In the genomic region with DNA sequence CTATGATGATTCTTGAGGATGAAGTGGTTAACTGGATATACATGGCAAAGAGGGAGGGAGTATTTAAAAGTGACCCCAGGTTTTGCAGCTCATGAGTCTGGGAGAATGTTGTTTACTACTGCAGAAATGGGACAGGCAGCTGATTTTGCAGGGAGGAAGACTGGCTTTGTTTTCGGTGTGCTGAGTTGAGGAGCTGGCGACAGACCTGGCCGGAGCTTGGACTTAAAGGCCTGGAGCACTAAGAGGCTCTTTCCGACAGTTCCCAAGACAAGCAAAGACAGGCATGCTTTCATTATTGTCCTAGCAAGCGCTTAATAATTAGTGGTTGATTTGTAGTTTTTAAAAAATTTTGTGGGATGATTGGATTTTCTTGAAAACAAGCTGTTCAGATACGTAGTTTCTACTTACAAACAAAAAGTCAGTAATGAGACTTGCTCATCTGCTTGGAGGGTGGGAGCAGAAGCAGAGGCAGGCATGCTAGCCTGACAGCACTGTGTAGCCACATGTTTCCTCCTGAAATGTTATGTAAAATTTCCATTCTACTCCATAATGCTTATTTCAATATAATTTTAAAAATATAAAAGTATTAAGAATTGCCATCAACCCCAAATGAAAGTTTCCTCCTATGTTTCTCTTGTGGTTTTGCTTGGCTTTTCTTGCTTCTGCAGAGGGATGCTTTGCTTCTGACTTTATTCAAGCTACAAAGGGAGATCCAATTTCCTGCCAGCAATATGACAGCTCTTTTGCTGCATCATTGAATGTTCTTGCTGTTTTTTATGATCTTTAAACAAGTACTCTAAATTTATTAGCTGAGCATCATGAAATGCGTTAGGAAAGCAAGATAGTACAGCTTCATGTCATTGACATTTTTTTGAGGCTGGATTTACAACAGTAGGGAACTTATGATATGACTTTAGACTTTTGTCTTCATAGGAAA, we compare ENCODE assay signal across 10 cellular contexts.
DNase-seq lines count a peak whose midpoint lies in the region; TF ChIP-seq lines count a peak whose summit lies in the region.
"Had no signal": no experiment of that assay in that cellular context is flagged by ENCODE, and none has a peak within 500 bp of the region (broad histone marks: within the 10 kb centered on the region; RNA-seq: fewer than 3 reads in every experiment).

No MANE protein-coding gene starts in this region.

- H3K9me3 Mint-ChIP-seq in activated T-helper 2 cell treated with anti-CD3 and anti-CD28 coated beads, Interferon-gamma antibody, Interleukin-2, Interleukin-4, amounts not matched to agents 10 μg/mL and 5 μg/mL and 100 μg/mL, durations not matched to agents 14 hours and 24 hours and 36 hours: no peaks in the 10 kb centered on the region
- H3K9me3 Mint-ChIP-seq: CD4-positive, alpha-beta memory T cell; naive B cell had no signal

- H3K4me1 ChIP-seq in HUES48 (ENCODE audit: control insufficient read depth, insufficient read depth, low read length): peaks cover 86% of the 10 kb centered on the region
- H3K4me1 ChIP-seq in mesodermal cell (ENCODE audit: control insufficient read depth, insufficient read depth, low read length, poor library complexity, severe bottlenecking): peaks cover 59% of the 10 kb centered on the region

- TF ChIP-seq CTCF in BJ (IDR thresholded peaks at IDR 0.05; ENCODE audit: insufficient read depth, low read depth, low read length) (no peak), choroid plexus epithelial cell (conservative IDR thresholded peaks at IDR 0.05; ENCODE audit: low read depth, low read length) (no peak), lower leg skin (IDR thresholded peaks at IDR 0.05) (no peak)

- no peak overlapping the region for H3K4me3 ChIP-seq in BJ (ENCODE audit: low read depth, low read length)
- no peak overlapping the region for H3K4me3 ChIP-seq in HUES48 (ENCODE audit: low read depth, low read length)
- no peak overlapping the region for H3K4me3 ChIP-seq in choroid plexus epithelial cell (ENCODE audit: low read depth, low read length)
- no peak overlapping the region for H3K4me3 ChIP-seq in mesodermal cell (ENCODE audit: extremely low read depth, insufficient read depth, low read length, poor library complexity, severe bottlenecking)
- no peak overlapping the region for H3K4me3 ChIP-seq in lower leg skin (ENCODE audit: low read depth, poor library complexity, severe bottlenecking)

- 61 to 69% methylated on average over 5 of the region's 7 CpGs for WGBS in mesodermal cell (ENCODE audit: insufficient coverage in 2 of 2), 2 experiments
- 30 to 40% methylated on average over 7 of the region's 7 CpGs for WGBS in lower leg skin, 2 donors

- H3K27me3 ChIP-seq in BJ (ENCODE audit: control insufficient read depth, insufficient read depth, low read length): no peaks in the 10 kb centered on the region
- H3K27me3 ChIP-seq in HUES48 (ENCODE audit: control insufficient read depth, insufficient read depth, low read length): no peaks in the 10 kb centered on the region

- peaks cover 4% of the 10 kb centered on the region for H3K36me3 Mint-ChIP-seq in activated T-helper 2 cell treated with anti-CD3 and anti-CD28 coated beads, Interferon-gamma antibody, Interleukin-2, Interleukin-4, amounts not matched to agents 10 μg/mL and 5 μg/mL and 100 μg/mL, durations not matched to agents 14 hours and 24 hours and 36 hours (ENCODE audit: low read depth)
- H3K36me3 Mint-ChIP-seq: CD4-positive, alpha-beta memory T cell; naive B cell had no signal

- H3K27ac ChIP-seq in HUES48 (ENCODE audit: low read depth, low read length): peak overlapping the region; percentile 14
- H3K27ac ChIP-seq in mesodermal cell (ENCODE audit: low read depth, low read length, severe bottlenecking): peak overlapping the region; percentile 38

- intact Hi-C loops in lower leg skin (cut with DNase I; ENCODE audit: low total_unique reads): no loop called here
- intact Hi-C loops in activated T-helper 2 cell treated with anti-CD3 and anti-CD28 coated beads, Interferon-gamma antibody, Interleukin-2, Interleukin-4, amounts not matched to agents 10 μg/mL and 5 μg/mL and 100 μg/mL, durations not matched to agents 14 hours and 24 hours and 36 hours (cut with micrococcal nuclease): no loop called here

- no peaks in the 10 kb centered on the region for H3K27me3 Mint-ChIP-seq in activated T-helper 2 cell treated with anti-CD3 and anti-CD28 coated beads, Interferon-gamma antibody, Interleukin-2, Interleukin-4, amounts not matched to agents 10 μg/mL and 5 μg/mL and 100 μg/mL, durations not matched to agents 14 hours and 24 hours and 36 hours (ENCODE audit: low read depth)
- H3K27me3 Mint-ChIP-seq: CD4-positive, alpha-beta memory T cell; naive B cell had no signal

- H3K9ac ChIP-seq in HUES48 (ENCODE audit: low read depth, low read length): no peak overlapping the region

- H3K4me1 Mint-ChIP-seq in activated T-helper 2 cell treated with anti-CD3 and anti-CD28 coated beads, Interferon-gamma antibody, Interleukin-2, Interleukin-4, amounts not matched to agents 10 μg/mL and 5 μg/mL and 100 μg/mL, durations not matched to agents 14 hours and 24 hours and 36 hours (ENCODE audit: low read depth): peaks cover 51% of the 10 kb centered on the region

- no peaks in the 10 kb centered on the region for H3K9me3 ChIP-seq in HUES48 (ENCODE audit: control insufficient read depth, insufficient read depth, low read length)
- H3K9me3 ChIP-seq in mesodermal cell (ENCODE audit: control insufficient read depth, low read length): no peaks in the 10 kb centered on the region

- CTCF ChIA-PET in BJ (lab: Yijun Ruan, JAX): interaction anchor here (0.8 to 1.2 kb wide), 4 partner anchors 8 to 191 kb away, joined by 3 to 4 read pairs (median 4); no protein-coding TSS in a partner anchor

- no peak overlapping the region for H3K27ac Mint-ChIP-seq in activated T-helper 2 cell treated with anti-CD3 and anti-CD28 coated beads, Interferon-gamma antibody, Interleukin-2, Interleukin-4, amounts not matched to agents 10 μg/mL and 5 μg/mL and 100 μg/mL, durations not matched to agents 14 hours and 24 hours and 36 hours
- H3K27ac Mint-ChIP-seq: CD4-positive, alpha-beta memory T cell had no signal

- H3K4me3 Mint-ChIP-seq in activated T-helper 2 cell treated with anti-CD3 and anti-CD28 coated beads, Interferon-gamma antibody, Interleukin-2, Interleukin-4, amounts not matched to agents 10 μg/mL and 5 μg/mL and 100 μg/mL, durations not matched to agents 14 hours and 24 hours and 36 hours (ENCODE audit: low read depth): no peak overlapping the region
- H3K4me3 Mint-ChIP-seq: naive B cell had no signal

- H3K36me3 ChIP-seq in BJ (ENCODE audit: control insufficient read depth, insufficient read depth, low read length) (no peaks in the 10 kb centered on the region), HUES48 (ENCODE audit: control insufficient read depth, insufficient read depth, low read length) (no peaks in the 10 kb centered on the region), mesodermal cell (ENCODE audit: control insufficient read depth, insufficient read depth, low read length) (no peaks in the 10 kb centered on the region)

- no peak for TF ChIP-seq POLR2A in lower leg skin (IDR thresholded peaks at IDR 0.05)

- POLR2A ChIA-PET in BJ (lab: Charles Lee): no interaction called here

- DNase-seq in BJ (ENCODE audit: low read depth): peak; percentile 31
- DNase-seq in choroid plexus epithelial cell (ENCODE audit: low read depth): peak; percentile 64
- DNase-seq in lower leg skin (ENCODE audit: low spot score in 2 of 2): no peak
- no peak for DNase-seq in HuH-7.5 (ENCODE audit: low spot score)
- no peak for DNase-seq in activated T-helper 2 cell treated with anti-CD3 and anti-CD28 coated beads, Interferon-gamma antibody, Interleukin-2, Interleukin-4, amounts not matched to agents 10 μg/mL and 5 μg/mL and 100 μg/mL, durations not matched to agents 14 hours and 24 hours and 36 hours (ENCODE audit: low spot score)
- no peak for DNase-seq in NCI-H1436 treated with DMSO at 0.1 percent for 48 hours (lab: John Stamatoyannopoulos, UW)
- DNase-seq: CD4-positive, alpha-beta memory T cell; naive B cell had no signal

Comparison
In these comparisons a context has a peak if more than half of its experiments do, and no peak if none do; other contexts are left out.
1. DNase-seq: peak in BJ (single experiment) and choroid plexus epithelial cell (single experiment); none in lower leg skin (0 of 2), HuH-7.5 (single experiment), activated T-helper 2 cell treated with anti-CD3 and anti-CD28 coated beads, Interferon-gamma antibody, Interleukin-2, Interleukin-4, amounts not matched to agents 10 μg/mL and 5 μg/mL and 100 μg/mL, durations not matched to agents 14 hours and 24 hours and 36 hours (single experiment) and NCI-H1436 treated with DMSO at 0.1 percent for 48 hours (single experiment).